ENCODE assay signal across 8 cellular contexts in the genomic region with DNA sequence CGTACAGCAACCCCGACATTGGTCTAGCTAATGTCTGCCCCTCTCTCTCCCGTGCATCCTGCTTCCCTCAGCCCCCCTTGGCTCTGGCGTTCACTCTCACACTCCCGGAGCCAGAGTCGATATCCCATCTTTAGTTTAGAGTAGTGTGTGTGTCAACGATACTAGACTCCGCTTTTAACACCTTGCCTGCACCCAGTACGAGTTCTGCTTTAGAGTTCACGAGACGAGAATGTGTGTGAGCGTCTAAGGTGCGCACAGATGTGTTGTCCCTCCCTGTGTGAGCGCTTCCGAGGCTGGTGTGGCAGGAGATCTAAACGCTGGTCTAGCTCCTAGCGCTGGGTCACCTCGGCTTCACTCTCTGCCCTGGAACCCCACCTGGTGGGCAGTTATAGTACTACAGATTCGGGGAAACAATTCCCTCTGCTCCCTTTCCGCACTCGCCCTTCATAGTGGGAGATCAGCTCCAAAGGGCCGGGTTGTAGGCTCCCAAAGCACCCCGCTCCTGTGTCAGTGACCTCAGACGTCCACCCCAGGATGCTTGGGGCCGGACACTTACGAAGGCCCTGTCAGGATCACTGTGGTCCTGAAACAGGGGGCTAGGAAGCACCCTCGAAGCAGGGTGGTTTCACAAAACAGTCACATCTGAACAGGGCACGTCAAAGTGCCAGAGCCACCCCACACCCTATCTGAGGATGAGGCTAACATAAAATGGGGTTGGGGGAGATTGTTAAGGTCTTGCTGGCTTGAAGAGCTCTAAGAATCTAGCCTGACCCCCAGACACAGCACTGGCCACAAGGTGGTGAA. TPM values are rescaled to one million over a fixed set of nuclear protein-coding genes. Genes with fewer than 3 reads are reported as not detected.
A peak's percentile ranks its signal among the peaks of the same experiment; 100 is the strongest.
DNase-seq lines count a peak whose midpoint lies in the region; ATAC-seq and TF ChIP-seq lines count a peak whose summit lies in the region.

No MANE protein-coding gene starts in this region.

- DNase-seq in GM04503 (ENCODE audit: low read depth) (peak; percentile 14), NCI-H128 (lab: John Stamatoyannopoulos, UW; ENCODE audit: unreplicated experiment) (peak; percentile 75), T-helper 1 cell (peak in 3 of 5 donors; percentile 25 to 46 (median 39)), anterior cingulate cortex (lab: John Stamatoyannopoulos, UW) (peak in 52 of 58 donors; percentile 34 to 84 (median 67)), right atrium auricular region (ENCODE audit: low spot score) (peak; percentile 83), retina (peak; percentile 92), cortex of kidney (lab: John Stamatoyannopoulos, UW) (no peak)

- ATAC-seq in HG02678 (IDR thresholded peaks at IDR 0.05; ENCODE audit: unreplicated experiment): peak; percentile 71

- H3K4me3 ChIP-seq in right atrium auricular region: peak overlapping the region in 1 of 2 donors; percentile 65

- peaks cover 14 to 39% of the 10 kb centered on the region in 2 donors for H3K27me3 ChIP-seq in right atrium auricular region

- peaks cover 0 to 46% of the 10 kb centered on the region in 2 donors for H3K4me1 ChIP-seq in right atrium auricular region

- peak; percentile 69 to 93 for TF ChIP-seq CTCF in right atrium auricular region (IDR thresholded peaks at IDR 0.05)

- H3K36me3 ChIP-seq in right atrium auricular region: no peaks in the 10 kb centered on the region

- H3K27ac ChIP-seq in right atrium auricular region: no peak overlapping the region

- no peaks in the 10 kb centered on the region for H3K9me3 ChIP-seq in right atrium auricular region

RNA-seq across cellular contexts. Expression of a gene that starts 2.7 kb away (rescaled TPM):
- total RNA-seq in right atrium auricular region: 10 to 100 TPM in 1 of 2 donors, 1 to 10 TPM in 1; 2.5 to 12.8 TPM
